Comparison of ENCODE assay signal across 12 cellular contexts in genomic region chr10:114499120-114499519, GRCh38.
DNase-seq lines count a peak whose midpoint lies in the region; ATAC-seq, FAIRE-seq and TF ChIP-seq lines count a peak whose summit lies in the region.
"Had no signal": no experiment of that assay in that cellular context is flagged by ENCODE, and none has a peak within 500 bp of the region (broad histone marks: within the 10 kb centered on the region; RNA-seq: fewer than 3 reads in every experiment).

No MANE protein-coding gene starts in this region.

- H3K9me3 Mint-ChIP-seq in CD4-positive, CD25-positive, alpha-beta regulatory T cell = peaks cover 0 to 3% (median 0%) of the 10 kb centered on the region in 7 donors
- peaks cover 4% of the 10 kb centered on the region for H3K9me3 Mint-ChIP-seq in activated naive CD8-positive, alpha-beta T cell treated with anti-CD3 and anti-CD28 coated beads for 36 hours
- H3K9me3 Mint-ChIP-seq: dendritic cell treated with granulocyte-macrophage colony-stimulating factor and Interleukin-4, amounts not matched to agents 40 ng/mL and 50 ng/mL, for 4 days had no signal

- H3K36me3 Mint-ChIP-seq in CD4-positive, CD25-positive, alpha-beta regulatory T cell = peaks cover 34% of the 10 kb centered on the region
- H3K36me3 Mint-ChIP-seq in activated naive CD8-positive, alpha-beta T cell treated with anti-CD3 and anti-CD28 coated beads for 36 hours = peaks cover 36% of the 10 kb centered on the region

- H3K4me3 ChIP-seq in CD4-positive, CD25-positive, alpha-beta regulatory T cell (ENCODE audit: low read depth, low read length) = peak overlapping the region; percentile 57
- no peak overlapping the region for H3K4me3 ChIP-seq in tibial nerve
- H3K4me3 ChIP-seq: HAP-1 had no signal

- H3K4me1 ChIP-seq in CD4-positive, CD25-positive, alpha-beta regulatory T cell (ENCODE audit: control insufficient read depth, insufficient read depth, low read length, poor library complexity, severe bottlenecking) = peaks cover 42% of the 10 kb centered on the region
- H3K4me1 ChIP-seq in tibial nerve = peaks cover 0 to 35% (median 2%) of the 10 kb centered on the region in 4 donors
- H3K4me1 ChIP-seq: HAP-1 had no signal

- H3K9me3 ChIP-seq in CD4-positive, CD25-positive, alpha-beta regulatory T cell (ENCODE audit: control insufficient read depth in 2 of 2, low read length in 2 of 2) = no peaks in the 10 kb centered on the region
- no peaks in the 10 kb centered on the region for H3K9me3 ChIP-seq in tibial nerve
- H3K9me3 ChIP-seq: HAP-1 had no signal

- H3K27ac Mint-ChIP-seq in CD4-positive, CD25-positive, alpha-beta regulatory T cell = peak overlapping the region; percentile 89 to 93 (median 91)
- peak overlapping the region; percentile 97 for H3K27ac Mint-ChIP-seq in activated naive CD8-positive, alpha-beta T cell treated with anti-CD3 and anti-CD28 coated beads for 36 hours
- H3K27ac Mint-ChIP-seq: dendritic cell treated with granulocyte-macrophage colony-stimulating factor and Interleukin-4, amounts not matched to agents 40 ng/mL and 50 ng/mL, for 4 days had no signal

- DNase-seq in CD4-positive, CD25-positive, alpha-beta regulatory T cell = no peak
- no peak for DNase-seq in GM19239 (ENCODE audit: insufficient read length, low spot score)
- DNase-seq in activated naive CD8-positive, alpha-beta T cell treated with anti-CD3 and anti-CD28 coated beads for 36 hours = no peak
- DNase-seq in tibial nerve (ENCODE audit: low spot score in 2 of 2) = no peak
- DNase-seq in inferior parietal cortex (ENCODE audit: extremely low spot score) = no peak
- no peak for DNase-seq in germinal center (ENCODE audit: low spot score)
- DNase-seq: COR-L47, NCI-H2029 treated with DMSO at 0.1 percent for 48 hours had no signal

- H3K27me3 Mint-ChIP-seq in CD4-positive, CD25-positive, alpha-beta regulatory T cell = no peaks in the 10 kb centered on the region
- no peaks in the 10 kb centered on the region for H3K27me3 Mint-ChIP-seq in activated naive CD8-positive, alpha-beta T cell treated with anti-CD3 and anti-CD28 coated beads for 36 hours
- H3K27me3 Mint-ChIP-seq: dendritic cell treated with granulocyte-macrophage colony-stimulating factor and Interleukin-4, amounts not matched to agents 40 ng/mL and 50 ng/mL, for 4 days had no signal

- TF ChIP-seq POLR2A in tibial nerve (IDR thresholded peaks at IDR 0.05) = no peak

- H3K4me1 Mint-ChIP-seq in CD4-positive, CD25-positive, alpha-beta regulatory T cell = peaks cover 38 to 93% (median 61%) of the 10 kb centered on the region in 4 donors
- H3K4me1 Mint-ChIP-seq in activated naive CD8-positive, alpha-beta T cell treated with anti-CD3 and anti-CD28 coated beads for 36 hours = peaks cover 86% of the 10 kb centered on the region

- WGBS in tibial nerve, 2 donors = 62 to 66% methylated on average over 2 of the region's 2 CpGs

- no peak for TF ChIP-seq CTCF in tibial nerve (IDR thresholded peaks at IDR 0.05)

- TF ChIP-seq EP300 in tibial nerve (IDR thresholded peaks at IDR 0.05) = no peak

- no peaks in the 10 kb centered on the region for H3K27me3 ChIP-seq in CD4-positive, CD25-positive, alpha-beta regulatory T cell (ENCODE audit: control insufficient read depth, insufficient read depth, low read length)
- no peaks in the 10 kb centered on the region for H3K27me3 ChIP-seq in tibial nerve

- peak; percentile 15 to 26 for ATAC-seq in CD4-positive, CD25-positive, alpha-beta regulatory T cell (ENCODE audit: low read depth in 2 of 2)
- ATAC-seq in HG03060 (IDR thresholded peaks at IDR 0.05; ENCODE audit: low read depth, unreplicated experiment) (peak; percentile 8), HG03045 (IDR thresholded peaks at IDR 0.05; ENCODE audit: unreplicated experiment) (no peak)

- H3K4me3 Mint-ChIP-seq in CD4-positive, CD25-positive, alpha-beta regulatory T cell = peak overlapping the region in 3 of 4 donors; percentile 48 to 69 (median 68)
- H3K4me3 Mint-ChIP-seq in activated naive CD8-positive, alpha-beta T cell treated with anti-CD3 and anti-CD28 coated beads for 36 hours = peak overlapping the region; percentile 71
- H3K4me3 Mint-ChIP-seq: dendritic cell treated with granulocyte-macrophage colony-stimulating factor and Interleukin-4, amounts not matched to agents 40 ng/mL and 50 ng/mL, for 4 days had no signal

- peak overlapping the region; percentile 61 for H3K27ac ChIP-seq in CD4-positive, CD25-positive, alpha-beta regulatory T cell (ENCODE audit: insufficient read depth, low read length, poor library complexity, severe bottlenecking)
- H3K27ac ChIP-seq in tibial nerve = peak overlapping the region in 1 of 4 donors; percentile 73

- FAIRE-seq in GM19239 (lab: Jason Lieb, UNC) = peak; percentile 76

- peaks cover 9% of the 10 kb centered on the region for H3K36me3 ChIP-seq in CD4-positive, CD25-positive, alpha-beta regulatory T cell (ENCODE audit: control insufficient read depth, insufficient read depth, low read length)
- peaks cover 0 to 21% (median 4%) of the 10 kb centered on the region in 3 donors for H3K36me3 ChIP-seq in tibial nerve
- H3K36me3 ChIP-seq: HAP-1 had no signal
